8 cellular contexts compared by ENCODE assay signal in genomic region chr16:20676268-20676828, GRCh38. TPM values are rescaled to one million over a fixed set of nuclear protein-coding genes. Genes with fewer than 3 reads are reported as not detected.
DNase-seq lines count a peak whose midpoint lies in the region; ATAC-seq and TF ChIP-seq lines count a peak whose summit lies in the region.

No MANE protein-coding gene starts in this region.

- DNase-seq in T-helper 1 cell, result no peak
- DNase-seq in T-helper 17 cell, result no peak
- DNase-seq in stomach, result peak; percentile 33
- no peak for DNase-seq in stimulated activated CD4-positive, alpha-beta T cell treated with anti-CD3 and anti-CD28 coated beads, Interleukin-4, amount 100 ng/mL, for 1 hour
- DNase-seq in NCI-H187 treated with DMSO at 0.1 percent for 48 hours (lab: John Stamatoyannopoulos, UW), result no peak
- no peak for DNase-seq in globus pallidus (ENCODE audit: low spot score)

- H3K27ac Mint-ChIP-seq in T-helper 1 cell treated with Interleukin-12 subunit alpha and Interleukin-12 subunit beta and Interleukin-4 antibody, amounts not matched to agents 30 μg/mL and 1 μg/mL, for 36 hours, result peak overlapping the region; percentile 31
- peak overlapping the region; percentile 83 for H3K27ac Mint-ChIP-seq in T-helper 17 cell

- TF ChIP-seq CTCF in stomach (IDR thresholded peaks at IDR 0.05), result no peak

- peaks cover 37% of the 10 kb centered on the region for H3K4me1 ChIP-seq in iPS-15b (ENCODE audit: control insufficient read depth, insufficient read depth, low read length)
- H3K4me1 ChIP-seq in stomach, result peaks cover 19 to 51% (median 43%) of the 10 kb centered on the region in 4 donors

- H3K9me3 Mint-ChIP-seq in T-helper 1 cell treated with Interleukin-12 subunit alpha and Interleukin-12 subunit beta and Interleukin-4 antibody, amounts not matched to agents 30 μg/mL and 1 μg/mL, for 36 hours, result no peaks in the 10 kb centered on the region

- peak overlapping the region; percentile 73 for H3K4me3 Mint-ChIP-seq in T-helper 1 cell treated with Interleukin-12 subunit alpha and Interleukin-12 subunit beta and Interleukin-4 antibody, amounts not matched to agents 30 μg/mL and 1 μg/mL, for 36 hours
- H3K4me3 Mint-ChIP-seq in T-helper 17 cell, result peak overlapping the region; percentile 72

- H3K27me3 ChIP-seq in iPS-15b (ENCODE audit: control insufficient read depth, insufficient read depth, low read length) (peaks cover 16% of the 10 kb centered on the region), stomach (no peaks in the 10 kb centered on the region)

- H3K27ac ChIP-seq in stomach, result peak overlapping the region; percentile 70 to 83 (median 82)

- H3K36me3 ChIP-seq in iPS-15b (ENCODE audit: control insufficient read depth, insufficient read depth, low read length) (no peaks in the 10 kb centered on the region), stomach (no peaks in the 10 kb centered on the region)

- H3K4me1 Mint-ChIP-seq in T-helper 1 cell treated with Interleukin-12 subunit alpha and Interleukin-12 subunit beta and Interleukin-4 antibody, amounts not matched to agents 30 μg/mL and 1 μg/mL, for 36 hours (ENCODE audit: low read depth), result peaks cover 17% of the 10 kb centered on the region
- H3K4me1 Mint-ChIP-seq in T-helper 17 cell, result peaks cover 28% of the 10 kb centered on the region

- no peak overlapping the region for H3K9ac ChIP-seq in iPS-15b (ENCODE audit: low read depth, low read length)

- WGBS in stomach, 5 donors, result 10 to 18% (median 16%) methylated on average over 4 of the region's 4 CpGs

- intact Hi-C loops in stomach (cut with DNase I; ENCODE audit: low total_unique reads), result no loop called here

- peak overlapping the region; percentile 13 for H3K4me3 ChIP-seq in iPS-15b (ENCODE audit: low read depth, low read length)
- H3K4me3 ChIP-seq in stomach, result peak overlapping the region; percentile 34 to 44 (median 36)

- H3K9me3 ChIP-seq in T-helper 17 cell (ENCODE audit: control insufficient read depth, low read length, poor library complexity, severe bottlenecking) (no peaks in the 10 kb centered on the region), iPS-15b (ENCODE audit: control insufficient read depth, insufficient read depth, low read length) (no peaks in the 10 kb centered on the region), stomach (no peaks in the 10 kb centered on the region)

- H3K27me3 Mint-ChIP-seq in T-helper 1 cell treated with Interleukin-12 subunit alpha and Interleukin-12 subunit beta and Interleukin-4 antibody, amounts not matched to agents 30 μg/mL and 1 μg/mL, for 36 hours (ENCODE audit: low read depth), result no peaks in the 10 kb centered on the region
- no peaks in the 10 kb centered on the region for H3K27me3 Mint-ChIP-seq in T-helper 17 cell

- no peak for ATAC-seq in T-helper 17 cell

- TF ChIP-seq POLR2A in stomach (IDR thresholded peaks at IDR 0.05), result no peak

- no peaks in the 10 kb centered on the region for H3K36me3 Mint-ChIP-seq in T-helper 1 cell treated with Interleukin-12 subunit alpha and Interleukin-12 subunit beta and Interleukin-4 antibody, amounts not matched to agents 30 μg/mL and 1 μg/mL, for 36 hours (ENCODE audit: low read depth)
- no peaks in the 10 kb centered on the region for H3K36me3 Mint-ChIP-seq in T-helper 17 cell (ENCODE audit: low read depth)

- TF ChIP-seq EP300 in stomach (IDR thresholded peaks at IDR 0.05), result no peak

RNA-seq across cellular contexts. Expression of gene ACSM1, which starts 21.1 kb away (rescaled TPM):
- total RNA-seq in T-helper 17 cell, result 1 to 10 TPM in 1 of 2 donors, under 1 TPM in 1; 0.78 to 1.4 TPM
- 1 to 10 TPM in 3 of 5 donors, not detected in 2; 1.3 to 1.9 (median 1.3) TPM for total RNA-seq in stomach
- polyA plus RNA-seq in stomach, result 1 to 10 TPM in 1 of 3 donors, under 1 TPM in 2; 0.87 to 2.1 (median 0.90) TPM
